In genomic region chr6:77468939-77469338, GRCh38 we compare ENCODE assay signal across 33 cellular contexts. TPM values are rescaled to one million over a fixed set of nuclear protein-coding genes. Genes with fewer than 3 reads are reported as not detected.
"Had no signal": no experiment of that assay in that cellular context is flagged by ENCODE, and none has a peak within 500 bp of the region (broad histone marks: within the 10 kb centered on the region; RNA-seq: fewer than 3 reads in every experiment).

No MANE protein-coding gene starts in this region.

- H3K36me3 ChIP-seq: ascending aorta, cardiac muscle cell had no signal

- H3K27ac ChIP-seq: ascending aorta, cardiac muscle cell, VCaP had no signal

- DNase-seq: activated B cell treated with CpG ODN at 0.5 μM for 24 hours; activated CD4-positive, alpha-beta memory T cell treated with anti-CD3 and anti-CD28 coated beads for 36 hours; activated CD4-positive, alpha-beta T cell treated with anti-CD3 and anti-CD28 coated beads for 4 hours; activated CD4-positive, alpha-beta T cell treated with anti-CD3 and anti-CD28 coated beads, Interleukin-2, amount 10 ng/mL, durations not matched to agents 24 days and 14 days; activated CD4-positive, alpha-beta T cell treated with anti-CD3 and anti-CD28 coated beads, Interleukin-2, amount 50 U/mL, for 1 hour; activated CD4-positive, alpha-beta T cell treated with anti-CD3 and anti-CD28 coated beads, Interleukin-2, amount 50 U/mL, for 4 hours; activated CD4-positive, CD25-positive, alpha-beta regulatory T cell treated with anti-CD3 and anti-CD28 coated beads, Interleukin-2, amount 50 U/mL, for 72 hours; activated CD8-positive, alpha-beta memory T cell treated with anti-CD3 and anti-CD28 coated beads, Interleukin-2, amount 50 U/mL, for 4 hours; activated CD8-positive, alpha-beta T cell treated with anti-CD3 and anti-CD28 coated beads for 36 hours; activated effector memory CD4-positive, alpha-beta T cell treated with anti-CD3 and anti-CD28 coated beads, Interleukin-2, amount 50 U/mL, for 16 hours; activated naive CD4-positive, alpha-beta T cell treated with anti-CD3 and anti-CD28 coated beads, Interleukin-2, amount 10 ng/mL, durations not matched to agents 7 days and 5 days; activated naive CD4-positive, alpha-beta T cell treated with Interleukin-2 at 50 U/mL for 16 hours; activated naive CD8-positive, alpha-beta T cell treated with anti-CD3 and anti-CD28 coated beads, Interleukin-2, amount 10 ng/mL, durations not matched to agents 7 days and 5 days; activated naive CD8-positive, alpha-beta T cell treated with anti-CD3 and anti-CD28 coated beads, Interleukin-2, amount 50 U/mL, for 24 hours; activated T-cell treated with anti-CD3 and anti-CD28 coated beads for 4 hours; activated T-cell treated with anti-CD3 and anti-CD28 coated beads, Interleukin-2, amount 50 U/mL, for 1 hour; activated T-cell treated with anti-CD3 and anti-CD28 coated beads, Interleukin-2, amount 50 U/mL, for 4 hours; activated T-cell treated with anti-CD3 and anti-CD28 coated beads, Interleukin-2, amount 50 U/mL, for 72 hours; amygdala; anterior cingulate cortex; caudate nucleus; cerebellar nuclear complex; T-helper 1 cell; T-helper 2 cell; T-helper 9 cell had no signal

- H3K4me3 ChIP-seq: ascending aorta, cardiac muscle cell had no signal

- FAIRE-seq: bronchial epithelial cell, TTC549 had no signal

- ATAC-seq: activated CD8-positive, alpha-beta T cell treated with anti-CD3 and anti-CD28 coated beads for 36 hours; activated naive CD8-positive, alpha-beta T cell treated with anti-CD3 and anti-CD28 coated beads, Interleukin-2, amount 50 U/mL, for 24 hours; activated T-cell treated with anti-CD3 and anti-CD28 coated beads, Interleukin-2, amount 50 U/mL, for 4 hours; activated T-cell treated with anti-CD3 and anti-CD28 coated beads, Interleukin-2, amount 50 U/mL, for 72 hours; activated T-helper 17 cell treated with anti-CD3 and anti-CD28 coated beads, Interleukin-2, amount 50 U/mL, for 72 hours had no signal

- H3K9me3 ChIP-seq: ascending aorta had no signal

- H3K27me3 ChIP-seq: ascending aorta had no signal

RNA-seq across cellular contexts. Expression of gene HTR1B, which starts 5.6 kb away (rescaled TPM):
- total RNA-seq: activated B cell treated with CpG ODN at 0.5 μM for 24 hours; activated CD4-positive, alpha-beta memory T cell treated with anti-CD3 and anti-CD28 coated beads for 36 hours; activated CD4-positive, alpha-beta T cell treated with anti-CD3 and anti-CD28 coated beads, Interleukin-2, amount 10 ng/mL, durations not matched to agents 24 days and 14 days; activated CD8-positive, alpha-beta memory T cell treated with anti-CD3 and anti-CD28 coated beads for 36 hours; activated CD8-positive, alpha-beta T cell treated with anti-CD3 and anti-CD28 coated beads for 36 hours; activated naive CD8-positive, alpha-beta T cell treated with anti-CD3 and anti-CD28 coated beads, Interleukin-2, amount 10 ng/mL, durations not matched to agents 7 days and 5 days; activated T-cell treated with anti-CD3 and anti-CD28 coated beads, Interleukin-2, amount 50 U/mL, for 4 hours; activated T-cell treated with anti-CD3 and anti-CD28 coated beads, Interleukin-2, amount 50 U/mL, for 72 hours; activated T-helper 1 cell treated with anti-CD3 and anti-CD28 coated beads, Interleukin-12 subunit alpha, Interleukin-12 subunit beta, Interleukin-2, Interleukin-4 antibody, amounts not matched to agents 30 ng/mL and 10 ng/mL and 1 ng/mL, durations not matched to agents 14 hours and 24 hours and 36 hours; activated T-helper 17 cell treated with anti-CD3 and anti-CD28 coated beads, Interleukin-2, amount 50 U/mL, for 72 hours had no signal
